ENCODE assay signal across 21 cellular contexts in the genomic region with DNA sequence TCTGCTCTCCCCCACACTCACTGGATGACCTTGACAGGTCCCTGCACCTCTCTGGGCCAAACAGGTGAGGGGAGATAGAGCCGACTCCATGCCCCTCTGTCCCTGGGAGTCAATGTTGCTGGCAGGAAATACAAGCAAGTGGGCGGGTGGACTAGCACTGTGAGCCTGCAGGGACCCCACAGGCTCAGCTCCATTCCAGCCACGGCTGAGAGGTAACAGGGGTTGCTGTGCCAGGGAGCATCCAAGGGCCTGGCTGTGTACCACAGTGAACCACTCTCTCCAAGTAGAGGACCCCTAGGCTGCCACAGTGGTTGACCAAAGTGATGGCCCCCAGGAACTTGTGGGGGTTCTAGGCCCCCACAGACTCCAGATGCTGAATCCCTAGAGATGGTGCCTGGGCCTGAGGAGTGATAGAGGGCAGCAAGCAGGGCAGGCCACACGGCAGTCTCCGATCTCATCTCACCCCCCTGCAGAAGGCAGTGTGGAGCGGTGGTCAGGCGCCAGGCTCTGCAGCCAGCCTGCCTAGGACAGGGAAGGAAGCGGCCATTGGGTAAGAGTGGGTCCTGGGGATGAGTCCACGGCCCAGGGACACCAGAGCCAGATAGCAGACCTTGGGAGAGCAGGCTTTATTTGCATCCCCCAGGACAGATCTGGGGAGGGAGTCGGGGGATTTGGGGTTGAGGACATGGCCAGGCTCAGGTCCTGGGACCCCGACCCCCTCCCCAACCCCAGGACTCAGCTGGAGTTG. TPM values are rescaled to one million over a fixed set of nuclear protein-coding genes. Genes with fewer than 3 reads are reported as not detected.
DNase-seq lines count a peak whose midpoint lies in the region; ATAC-seq, FAIRE-seq and TF ChIP-seq lines count a peak whose summit lies in the region.
"Had no signal": no experiment of that assay in that cellular context is flagged by ENCODE, and none has a peak within 500 bp of the region (broad histone marks: within the 10 kb centered on the region; RNA-seq: fewer than 3 reads in every experiment).

No MANE protein-coding gene starts in this region.

- H3K9me3 Mint-ChIP-seq in Caco-2 (ENCODE audit: unreplicated experiment) (no peaks in the 10 kb centered on the region), WTC11 (no peaks in the 10 kb centered on the region)
- H3K9me3 Mint-ChIP-seq: CD8-positive, alpha-beta T cell; HFFc6 had no signal

- no peaks in the 10 kb centered on the region for H3K27me3 Mint-ChIP-seq in Caco-2 (ENCODE audit: insufficient read depth, unreplicated experiment)
- no peaks in the 10 kb centered on the region; the same call in 1 of the 2 replicates for H3K27me3 Mint-ChIP-seq in WTC11 (ENCODE audit: low read depth)

- H3K4me3 Mint-ChIP-seq in Caco-2 (ENCODE audit: unreplicated experiment) (no peak overlapping the region), WTC11 (no peak overlapping the region)
- H3K4me3 Mint-ChIP-seq: CD8-positive, alpha-beta T cell; HFFc6 had no signal

- no peak for DNase-seq in Caco-2
- DNase-seq in WTC11 (ENCODE audit: low spot score): no peak
- peak; percentile 72 for DNase-seq in kidney
- no peak for DNase-seq in NCI-H345 treated with DMSO at 0.1 percent for 48 hours (lab: John Stamatoyannopoulos, UW; ENCODE audit: unreplicated experiment)
- DNase-seq in NCI-H128 (lab: John Stamatoyannopoulos, UW; ENCODE audit: unreplicated experiment): no peak
- DNase-seq in NCI-H2171 treated with DMSO at 0.1 percent for 48 hours (lab: John Stamatoyannopoulos, UW): no peak
- no peak for DNase-seq in T1000 (lab: John Stamatoyannopoulos, UW)
- DNase-seq: activated gamma-delta T cell; adrenal gland; DMS79; HFFc6; NCI-H1105; NCI-H2081 treated with DMSO at 0.1 percent for 48 hours; SIG-M5; stimulated activated CD4-positive, alpha-beta T cell treated with anti-CD3 and anti-CD28 coated beads, Interleukin-4, amount 100 ng/mL, for 4 hours; T-helper 1 cell had no signal

- FAIRE-seq in kidney (lab: Jason Lieb, UNC): no peak
- FAIRE-seq: GM12892 had no signal

- no TSS peak for BruUV-seq in Caco-2 (replicated peaks; lab: Mats Ljungman, UMichigan)

- H3K36me3 ChIP-seq in Caco-2 (ENCODE audit: control insufficient read depth, insufficient read depth, low read length) (no peaks in the 10 kb centered on the region), kidney (ENCODE audit: control insufficient read depth in 1 of 2, insufficient read depth in 2 of 2, low read length in 2 of 2) (no peaks in the 10 kb centered on the region), parathyroid adenoma (ENCODE audit: control insufficient read depth, insufficient read depth, low read length) (no peaks in the 10 kb centered on the region)
- H3K36me3 ChIP-seq: adrenal gland, gastroesophageal sphincter had no signal

- peak overlapping the region; percentile 42 for H3K4me2 ChIP-seq in parathyroid adenoma (ENCODE audit: low read length)

- CTCF ChIA-PET in Caco-2 (lab: Charles Lee): no interaction called here
- CTCF ChIA-PET in WTC11 (lab: Charles Lee): interaction anchor here (0.7 to 7.4 kb wide), 6 partner anchors 23 to 230 kb away, joined by 3 to 82 read pairs (median 7); no protein-coding TSS in a partner anchor

- no peak for ATAC-seq in WTC11
- ATAC-seq: CD8-positive, alpha-beta T cell; gastroesophageal sphincter had no signal

- H3K27me3 ChIP-seq in Caco-2 (replicated peaks; ENCODE audit: control insufficient read depth, insufficient read depth, low read length) (no peaks in the 10 kb centered on the region), parathyroid adenoma (ENCODE audit: control insufficient read depth, insufficient read depth, low read length) (no peaks in the 10 kb centered on the region)
- H3K27me3 ChIP-seq: adrenal gland, dorsolateral prefrontal cortex, gastroesophageal sphincter had no signal

- no peak for TF ChIP-seq CTCF in Caco-2 (IDR thresholded peaks at IDR 0.05; ENCODE audit: insufficient read depth in 1 of 2, low read depth in 1 of 2, low read length in 1 of 2, severe bottlenecking in 1 of 2, unreplicated experiment in 1 of 2)
- no peak for TF ChIP-seq CTCF in WTC11 (IDR thresholded peaks at IDR 0.05)
- TF ChIP-seq CTCF in kidney (IDR thresholded peaks at IDR 0.05; ENCODE audit: borderline replicate concordance, extremely low read depth, insufficient read depth): no peak
- no peak for TF ChIP-seq CTCF in parathyroid adenoma (IDR thresholded peaks at IDR 0.05)

- H3K36me3 Mint-ChIP-seq in Caco-2 (ENCODE audit: insufficient read depth, unreplicated experiment): peaks cover 6% of the 10 kb centered on the region
- no peaks in the 10 kb centered on the region for H3K36me3 Mint-ChIP-seq in WTC11

- H3K4me1 Mint-ChIP-seq in Caco-2 (ENCODE audit: low read depth, unreplicated experiment): peaks cover 41% of the 10 kb centered on the region
- peaks cover 25% of the 10 kb centered on the region for H3K4me1 Mint-ChIP-seq in WTC11

- H3K79me2 ChIP-seq in parathyroid adenoma: peaks cover 3% of the 10 kb centered on the region

- H3K4me3 ChIP-seq in Caco-2 (ENCODE audit: low read depth, low read length): no peak overlapping the region
- no peak overlapping the region for H3K4me3 ChIP-seq in kidney (ENCODE audit: low read length in 2 of 2)
- H3K4me3 ChIP-seq in parathyroid adenoma (ENCODE audit: low read depth, low read length): no peak overlapping the region
- H3K4me3 ChIP-seq: adrenal gland, dorsolateral prefrontal cortex, gastroesophageal sphincter had no signal

- POLR2A ChIA-PET in Caco-2 (lab: Charles Lee): no interaction called here
- POLR2A ChIA-PET in WTC11 (lab: Charles Lee): no interaction called here

- H2AFZ ChIP-seq in parathyroid adenoma: peak overlapping the region; percentile 74

- H3K9ac ChIP-seq in kidney (ENCODE audit: low read length in 2 of 2) (no peak overlapping the region), parathyroid adenoma (no peak overlapping the region)

- H3K27ac Mint-ChIP-seq in Caco-2 (ENCODE audit: unreplicated experiment) (peak overlapping the region; percentile 77), WTC11 (0 out of 2 replicates have a peak overlapping the region, but pooled peaks have one; percentile 16)
- H3K27ac Mint-ChIP-seq: CD8-positive, alpha-beta T cell; HFFc6 had no signal

- intact Hi-C loops in Caco-2 (cut with micrococcal nuclease; ENCODE audit: unreplicated experiment): loop anchor here (10.0 kb wide), 1 partner anchor 84 kb away; the partner anchor contains the start of genes NT5DC2 and UQCC5
- intact Hi-C loops in kidney (cut with DNase I): no loop called here

- peak overlapping the region; percentile 29 to 56 for H3K27ac ChIP-seq in kidney (ENCODE audit: low read depth in 2 of 2, low read length in 2 of 2)
- peak overlapping the region; percentile 85 for H3K27ac ChIP-seq in parathyroid adenoma

- H3K9me3 ChIP-seq in Caco-2: no peaks in the 10 kb centered on the region
- H3K9me3 ChIP-seq in kidney (ENCODE audit: control insufficient read depth in 1 of 2, low read length in 2 of 2): no peaks in the 10 kb centered on the region
- no peaks in the 10 kb centered on the region for H3K9me3 ChIP-seq in parathyroid adenoma (ENCODE audit: control insufficient read depth, low read length)
- H3K9me3 ChIP-seq: adrenal gland, gastroesophageal sphincter had no signal

- H3K4me1 ChIP-seq in Caco-2 (peaks cover 62% of the 10 kb centered on the region), kidney (ENCODE audit: control insufficient read depth in 1 of 2, insufficient read depth in 1 of 2, low read depth in 1 of 2, low read length in 2 of 2) (peaks cover 13 to 28% of the 10 kb centered on the region in 2 donors), parathyroid adenoma (peaks cover 20% of the 10 kb centered on the region)

TF ChIP-seq in WTC11, 78 proteins besides CTCF, POLR2A, EP300 and RAD21:
- no peak for TF ChIP-seq E2F1 (CRISPR knock-in tag; IDR thresholded peaks at IDR 0.05)
- no peak for TF ChIP-seq MAX (CRISPR knock-in tag; IDR thresholded peaks at IDR 0.05)
- no peak for TF ChIP-seq ZNF263 (CRISPR knock-in tag; IDR thresholded peaks at IDR 0.05; ENCODE audit: low read depth)
- TF ChIP-seq NR3C1 (CRISPR knock-in tag; conservative IDR thresholded peaks at IDR 0.05; ENCODE audit: low read depth): no peak
- no peak for TF ChIP-seq ESRRA (CRISPR knock-in tag; IDR thresholded peaks at IDR 0.05; ENCODE audit: borderline replicate concordance)
- TF ChIP-seq ZNF671 (CRISPR knock-in tag; IDR thresholded peaks at IDR 0.05): no peak

RNA-seq across cellular contexts. Expression of gene TNNC1, which starts 3.2 kb away (rescaled TPM):
- total RNA-seq in Caco-2 (2022): 36.1 and 40.5 TPM in 2 replicates
- total RNA-seq in WTC11 (2021): 4.3 to 5.7 TPM (median 5.6 TPM) in 3 replicates
- 2.2 TPM for total RNA-seq in kidney
- polyA plus RNA-seq in kidney (ENCODE audit: insufficient read depth, low read depth, low replicate concordance): 86.6 TPM

RNA-seq across cellular contexts. Expression of gene NISCH, which starts 4.7 kb away (rescaled TPM):
- total RNA-seq in Caco-2 (2022): 61.1 and 62.2 TPM in 2 replicates
- 83.7 to 86.3 TPM (median 85.0 TPM) in 3 replicates for total RNA-seq in WTC11 (2021)
- 98.7 TPM for total RNA-seq in kidney
- polyA plus RNA-seq in kidney (ENCODE audit: insufficient read depth, low read depth, low replicate concordance): 36.1 TPM

RNA-seq across cellular contexts. Expression of gene SEMA3G, which starts 5.8 kb away (rescaled TPM):
- total RNA-seq in Caco-2 (2022): 0.28 and 0.32 TPM in 2 replicates
- 1.6 to 2.5 TPM (median 2.5 TPM) in 3 replicates for total RNA-seq in WTC11 (2021)
- total RNA-seq in kidney: 25.7 TPM
- polyA plus RNA-seq in kidney (ENCODE audit: insufficient read depth, low read depth, low replicate concordance): 28.2 TPM
- total RNA-seq: HFFc6 had no signal

RNA-seq across cellular contexts. Expression of gene PHF7, which starts 40.2 kb away (rescaled TPM):
- total RNA-seq in Caco-2 (2022): 2.4 and 4.1 TPM in 2 replicates
- total RNA-seq in WTC11 (2021): 15.4 to 21.1 TPM (median 15.7 TPM) in 3 replicates
- 8.8 TPM for total RNA-seq in kidney
- polyA plus RNA-seq in kidney (ENCODE audit: insufficient read depth, low read depth, low replicate concordance): 3.9 TPM

RNA-seq across cellular contexts. Expression of gene BAP1, which starts 40.9 kb away (rescaled TPM):
- total RNA-seq in Caco-2 (2022) (78.9 and 83.4 TPM in 2 replicates), WTC11 (2021) (75.7 to 94.0 TPM (median 81.7 TPM) in 3 replicates), kidney (72.5 TPM)
- polyA plus RNA-seq in kidney (ENCODE audit: insufficient read depth, low read depth, low replicate concordance): 61.6 TPM
